ENCODE assay signal across 17 cellular contexts in the genomic region with DNA sequence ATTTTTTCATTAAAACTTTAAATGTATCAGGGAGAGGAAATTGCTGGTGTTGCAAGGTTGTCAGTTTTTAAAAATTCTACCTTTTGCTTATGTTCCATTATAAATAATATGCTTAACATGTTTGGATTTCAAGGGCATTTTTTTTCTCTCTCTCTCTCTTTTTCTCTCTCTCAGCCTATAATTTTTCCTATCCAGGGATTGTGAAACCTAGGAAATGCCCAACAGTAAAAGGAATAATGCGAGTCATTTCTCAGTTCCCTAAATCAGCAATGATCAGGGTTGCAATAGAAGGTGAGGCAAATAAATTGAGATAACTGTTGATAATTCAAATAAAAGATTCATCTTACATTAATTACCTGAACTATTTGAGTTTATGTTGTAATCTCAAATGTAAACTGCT.
"Had no signal": no experiment of that assay in that cellular context is flagged by ENCODE, and none has a peak within 500 bp of the region (broad histone marks: within the 10 kb centered on the region; RNA-seq: fewer than 3 reads in every experiment).

No MANE protein-coding gene starts in this region.

- H3K4me1 ChIP-seq: breast epithelium, thyroid gland had no signal

- ATAC-seq: activated T-cell treated with anti-CD3 and anti-CD28 coated beads, Interleukin-2, amount 50 U/mL, for 72 hours; esophagus mucosa; mucosa of descending colon had no signal

- H3K9me3 ChIP-seq: breast epithelium, mucosa of descending colon, thyroid gland had no signal

- H3K27me3 ChIP-seq: breast epithelium, thyroid gland had no signal

- DNase-seq: activated CD4-positive, alpha-beta T cell treated with anti-CD3 and anti-CD28 coated beads, Interleukin-2, amount 50 U/mL, for 4 hours; activated effector memory CD4-positive, alpha-beta T cell treated with anti-CD3 and anti-CD28 coated beads, Interleukin-2, amount 50 U/mL, for 16 hours; activated naive CD4-positive, alpha-beta T cell treated with anti-CD3 and anti-CD28 coated beads, Interleukin-2, amount 50 U/mL, for 16 hours; activated T-cell treated with anti-CD3 and anti-CD28 coated beads, Interleukin-2, amount 50 U/mL, for 72 hours; cerebellar nuclear complex; effector CD8-positive, alpha-beta T cell; foreskin melanocyte; glutamatergic neuron; kidney; mucosa of descending colon; naive B cell; stimulated activated CD8-positive, alpha-beta memory T cell treated with anti-CD3 and anti-CD28 coated beads, Interleukin-4, amount 100 ng/mL, for 48 hours; stimulated activated naive CD4-positive, alpha-beta T cell treated with Interleukin-2 at 50 U/mL for 16 hours; T-helper 2 cell; thyroid gland had no signal

- H3K4me3 ChIP-seq: breast epithelium, mucosa of descending colon, thyroid gland had no signal

- H3K27ac ChIP-seq: breast epithelium, thyroid gland had no signal

- H3K36me3 ChIP-seq: thyroid gland had no signal
